23 cellular contexts compared by ENCODE assay signal in genomic region chr17:80967404-80967872, GRCh38. TPM values are rescaled to one million over a fixed set of nuclear protein-coding genes. Genes with fewer than 3 reads are reported as not detected.
DNase-seq lines count a peak whose midpoint lies in the region; ATAC-seq and TF ChIP-seq lines count a peak whose summit lies in the region.
"Had no signal": no experiment of that assay in that cellular context is flagged by ENCODE, and none has a peak within 500 bp of the region (broad histone marks: within the 10 kb centered on the region; RNA-seq: fewer than 3 reads in every experiment).

No MANE protein-coding gene starts in this region.

- no TSS peak for BruUV-seq in HCT116 (replicated peaks; lab: Mats Ljungman, UMichigan)

- H3K4me3 Mint-ChIP-seq in T-helper 17 cell = no peak overlapping the region
- H3K4me3 Mint-ChIP-seq in activated CD8-positive, alpha-beta T cell treated with anti-CD3 and anti-CD28 coated beads, Interleukin-2, amount 10 ng/mL, durations not matched to agents 7 days and 5 days = no peak overlapping the region
- H3K4me3 Mint-ChIP-seq: CD8-positive, alpha-beta memory T cell; HFFc6; IgD-negative memory B cell had no signal

- intact Hi-C loops in HCT116 (cut with micrococcal nuclease) (no loop called here), thyroid gland (cut with DNase I) (no loop called here)

- H3K79me2 ChIP-seq in HCT116 (ENCODE audit: insufficient read depth, low read length) = no peaks in the 10 kb centered on the region

- no peaks in the 10 kb centered on the region for H3K9me2 ChIP-seq in HCT116 (ENCODE audit: insufficient read depth)

- DNase-seq in HCT116 (ENCODE audit: low read depth, low spot score) (no peak), T-helper 17 cell (no peak), thyroid gland (no peak)
- no peak for DNase-seq in activated CD8-positive, alpha-beta T cell treated with anti-CD3 and anti-CD28 coated beads, Interleukin-2, amount 10 ng/mL, durations not matched to agents 7 days and 5 days
- no peak for DNase-seq in activated CD4-positive, alpha-beta T cell treated with anti-CD3 and anti-CD28 coated beads for 4 hours
- DNase-seq: ACHN; C1 segment of cervical spinal cord; CD8-positive, alpha-beta memory T cell; GOT3; HFFc6; Kasumi-1; MM.1S; NCI-H1092; NCI-H146; NCI-H2081; NCI-H2171 treated with DMSO at 0.1 percent for 48 hours had no signal

- H3K4me1 ChIP-seq in HCT116 (ENCODE audit: control insufficient read depth in 1 of 2, insufficient read depth in 2 of 2, low read length in 2 of 2) (no peaks in the 10 kb centered on the region), gastroesophageal sphincter (peaks cover 6 to 46% (median 30%) of the 10 kb centered on the region in 3 donors), muscle layer of colon (ENCODE audit: insufficient read depth, low read length) (peaks cover 34% of the 10 kb centered on the region), thyroid gland (peaks cover 0 to 21% of the 10 kb centered on the region in 2 donors)

- no peak overlapping the region for H3K4me2 ChIP-seq in HCT116 (ENCODE audit: low read length)

- H3K27me3 Mint-ChIP-seq in T-helper 17 cell = no peaks in the 10 kb centered on the region
- no peaks in the 10 kb centered on the region for H3K27me3 Mint-ChIP-seq in activated CD8-positive, alpha-beta T cell treated with anti-CD3 and anti-CD28 coated beads, Interleukin-2, amount 10 ng/mL, durations not matched to agents 7 days and 5 days (ENCODE audit: low read depth)
- H3K27me3 Mint-ChIP-seq: CD8-positive, alpha-beta memory T cell; IgD-negative memory B cell had no signal

- TF ChIP-seq POLR2A in HCT116 (IDR thresholded peaks at IDR 0.05; ENCODE audit: borderline replicate concordance, extremely low read depth, insufficient read depth, insufficient read length) (no peak), gastroesophageal sphincter (IDR thresholded peaks at IDR 0.05) (no peak), GM18505 (IDR thresholded peaks at IDR 0.05; ENCODE audit: borderline replicate concordance, extremely low read depth, insufficient read depth, insufficient read length) (no peak), thyroid gland (IDR thresholded peaks at IDR 0.05) (no peak)

- H3K27me3 ChIP-seq in HCT116 (ENCODE audit: insufficient read depth, low read length) = no peaks in the 10 kb centered on the region
- H3K27me3 ChIP-seq in gastroesophageal sphincter = peaks cover 19% of the 10 kb centered on the region
- H3K27me3 ChIP-seq in muscle layer of colon (ENCODE audit: control insufficient read depth in 1 of 2, insufficient read depth in 2 of 2, low read length in 2 of 2) = peaks cover 0 to 20% of the 10 kb centered on the region in 2 donors
- no peaks in the 10 kb centered on the region for H3K27me3 ChIP-seq in thyroid gland

- peak overlapping the region; percentile 21 for H3K27ac Mint-ChIP-seq in T-helper 17 cell
- no peak overlapping the region for H3K27ac Mint-ChIP-seq in activated CD8-positive, alpha-beta T cell treated with anti-CD3 and anti-CD28 coated beads, Interleukin-2, amount 10 ng/mL, durations not matched to agents 7 days and 5 days
- H3K27ac Mint-ChIP-seq: HFFc6, IgD-negative memory B cell had no signal

- TF ChIP-seq EP300 in gastroesophageal sphincter (IDR thresholded peaks at IDR 0.05) = no peak

- H3K36me3 Mint-ChIP-seq in T-helper 17 cell (ENCODE audit: low read depth) = peaks cover 2% of the 10 kb centered on the region
- H3K36me3 Mint-ChIP-seq in activated CD8-positive, alpha-beta T cell treated with anti-CD3 and anti-CD28 coated beads, Interleukin-2, amount 10 ng/mL, durations not matched to agents 7 days and 5 days (ENCODE audit: low read depth) = peaks cover 11% of the 10 kb centered on the region

- H3K4me3 ChIP-seq in HCT116 (replicated peaks in 1 of 2; ENCODE audit: low read depth in 1 of 2, low read length in 2 of 2) (no peak overlapping the region), gastroesophageal sphincter (no peak overlapping the region), muscle layer of colon (ENCODE audit: low read depth in 1 of 2, low read length in 2 of 2) (no peak overlapping the region), thyroid gland (replicated peaks in 1 of 3) (no peak overlapping the region)
- H3K4me3 ChIP-seq: SK-N-MC had no signal

- H3K9me3 Mint-ChIP-seq in activated CD8-positive, alpha-beta T cell treated with anti-CD3 and anti-CD28 coated beads, Interleukin-2, amount 10 ng/mL, durations not matched to agents 7 days and 5 days (ENCODE audit: insufficient read depth) = no peaks in the 10 kb centered on the region
- H3K9me3 Mint-ChIP-seq: CD8-positive, alpha-beta memory T cell; HFFc6; IgD-negative memory B cell had no signal

- WGBS in gastroesophageal sphincter (ENCODE audit: low coverage in 1 of 2), 2 donors = 80 to 90% methylated on average over 1 to 2 of the region's 19 CpGs
- 86% methylated on average over 4 to 15 of the region's 19 CpGs for WGBS in thyroid gland, 2 donors

- H4K20me1 ChIP-seq in HCT116 (ENCODE audit: insufficient read depth) = no peaks in the 10 kb centered on the region

- H3K9me3 ChIP-seq in HCT116 (ENCODE audit: control insufficient read depth in 1 of 2, insufficient read depth in 1 of 2, low read depth in 1 of 2, low read length in 2 of 2) (no peaks in the 10 kb centered on the region), T-helper 17 cell (ENCODE audit: control insufficient read depth, low read length, poor library complexity, severe bottlenecking) (no peaks in the 10 kb centered on the region), gastroesophageal sphincter (no peaks in the 10 kb centered on the region), muscle layer of colon (ENCODE audit: low read length) (no peaks in the 10 kb centered on the region), thyroid gland (no peaks in the 10 kb centered on the region)

- H3K27ac ChIP-seq in HCT116 (ENCODE audit: low read depth, low read length) (no peak overlapping the region), gastroesophageal sphincter (peak overlapping the region in 3 of 4 donors; percentile 56 to 81 (median 81)), muscle layer of colon (ENCODE audit: low read depth, low read length) (peak overlapping the region; percentile 47), thyroid gland (no peak overlapping the region)
- H3K27ac ChIP-seq: HL-60, SK-N-MC had no signal

- TF ChIP-seq CTCF in HCT116 (IDR thresholded peaks at IDR 0.05 in 2 of 3, conservative IDR thresholded peaks at IDR 0.05 in 1 of 3; ENCODE audit: borderline replicate concordance in 1 of 3, insufficient read depth in 1 of 3, low read depth in 2 of 3, low read length in 2 of 3) (no peak), gastroesophageal sphincter (IDR thresholded peaks at IDR 0.05) (no peak), thyroid gland (IDR thresholded peaks at IDR 0.05) (no peak)

- POLR2A ChIA-PET in HCT116 (lab: Charles Lee) = no interaction called here
- POLR2A ChIA-PET in activated CD8-positive, alpha-beta T cell treated with anti-CD3 and anti-CD28 coated beads, Interleukin-2, amount 10 ng/mL, durations not matched to agents 7 days and 5 days (lab: Charles Lee) = no interaction called here

- peaks cover 7% of the 10 kb centered on the region for H3K4me1 Mint-ChIP-seq in T-helper 17 cell
- H3K4me1 Mint-ChIP-seq in activated CD8-positive, alpha-beta T cell treated with anti-CD3 and anti-CD28 coated beads, Interleukin-2, amount 10 ng/mL, durations not matched to agents 7 days and 5 days (ENCODE audit: low read depth) = peaks cover 8% of the 10 kb centered on the region

- RAD21 ChIA-PET in HCT116 (lab: Charles Lee; ENCODE audit: low non-redundant PET in 1 of 2, low total read pairs in 2 of 2, uncharacterized antibody in 2 of 2, unreplicated experiment in 2 of 2) = no interaction called here

- no peak for TF ChIP-seq RAD21 in HCT116 (IDR thresholded peaks at IDR 0.05; ENCODE audit: low read depth)

- H3K9ac ChIP-seq in HCT116 (ENCODE audit: low read length) (no peak overlapping the region), muscle layer of colon (ENCODE audit: low read length) (no peak overlapping the region)

- H3K36me3 ChIP-seq in HCT116 (ENCODE audit: control insufficient read depth in 1 of 2, insufficient read depth in 2 of 2, low read length in 2 of 2) (no peaks in the 10 kb centered on the region; a peak in 1 of 4 replicates), gastroesophageal sphincter (peaks cover 0 to 33% of the 10 kb centered on the region in 2 donors), muscle layer of colon (ENCODE audit: insufficient read depth, low read length) (no peaks in the 10 kb centered on the region), thyroid gland (peaks cover 0 to 9% of the 10 kb centered on the region in 2 donors)

- CTCF ChIA-PET in HCT116 (lab: Charles Lee) = interaction anchor here (1.1 kb wide), 1 partner anchor 540 kb away, joined by 3 read pairs; no protein-coding TSS in a partner anchor
- CTCF ChIA-PET in activated CD8-positive, alpha-beta T cell treated with anti-CD3 and anti-CD28 coated beads, Interleukin-2, amount 10 ng/mL, durations not matched to agents 7 days and 5 days (lab: Charles Lee) = no interaction called here

- H2AFZ ChIP-seq in HCT116 (ENCODE audit: low read depth, low read length, poor library complexity, severe bottlenecking) = no peak overlapping the region

- ATAC-seq in HCT116 (no peak; the same call in 1 of the 2 replicates), T-helper 17 cell (no peak), gastroesophageal sphincter (no peak), GM18505 (IDR thresholded peaks at IDR 0.05; ENCODE audit: unreplicated experiment) (no peak)
- ATAC-seq in activated CD8-positive, alpha-beta T cell treated with anti-CD3 and anti-CD28 coated beads, Interleukin-2, amount 10 ng/mL, durations not matched to agents 7 days and 5 days = no peak
- ATAC-seq: Panc1 had no signal

TF ChIP-seq in HCT116, 20 proteins besides CTCF, POLR2A, EP300 and RAD21 (continues in another document):
- TF ChIP-seq EGR1 (IDR thresholded peaks at IDR 0.05; ENCODE audit: low read depth) = no peak

RNA-seq across cellular contexts. Expression of gene CHMP6, which starts 24.2 kb away (rescaled TPM):
- total RNA-seq in HCT116 (2021; ENCODE audit: unreplicated experiment) (22.0 TPM), T-helper 17 cell (10 to 100 TPM; 21.0 to 25.6 TPM), gastroesophageal sphincter (10 to 100 TPM; 17.6 to 26.0 (median 19.0) TPM), thyroid gland (10 to 100 TPM; 19.5 to 37.8 (median 27.8) TPM)
- 14.7 and 15.2 TPM in 2 replicates for polyA plus RNA-seq in HCT116 (2012)
- 10 to 100 TPM; 32.4 to 35.5 TPM for total RNA-seq in activated CD8-positive, alpha-beta T cell treated with anti-CD3 and anti-CD28 coated beads, Interleukin-2, amount 10 ng/mL, durations not matched to agents 7 days and 5 days

Comparison
In these comparisons a context has a peak if more than half of its experiments do, and no peak if none do; other contexts are left out.
1. H3K27ac ChIP-seq: peak in gastroesophageal sphincter (3 of 4) and muscle layer of colon (single experiment); none in HCT116 (single experiment) and thyroid gland (0 of 3).